ENCODE assay signal across 1 cellular context in the genomic region with DNA sequence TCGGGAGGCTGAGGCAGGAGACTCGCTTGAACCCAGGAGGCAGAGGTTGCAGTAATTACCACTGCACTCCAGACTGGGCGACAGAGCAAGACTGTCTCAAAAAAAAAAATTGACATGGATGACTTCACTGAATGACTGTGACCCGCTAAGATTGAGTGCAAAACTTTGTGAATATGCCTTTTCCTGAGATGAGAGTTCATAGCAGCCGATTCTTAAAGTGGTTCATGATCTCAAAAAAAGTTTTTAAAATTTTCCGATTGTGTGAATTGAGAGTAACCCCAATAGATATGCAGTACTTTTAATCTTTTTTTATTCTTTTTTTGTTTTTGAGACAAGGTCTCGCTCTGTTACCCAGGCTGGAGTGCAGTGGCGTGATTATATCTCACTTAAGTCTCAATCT.
A peak's percentile ranks its signal among the peaks of the same experiment; 100 is the strongest.
TF ChIP-seq lines count a peak whose summit lies in the region.

No MANE protein-coding gene starts in this region.

TF ChIP-seq in HEK293, 187 proteins besides CTCF, POLR2A, EP300 and RAD21:
- TF ChIP-seq ZNF600 (tag by site-specific recombination; IDR thresholded peaks at IDR 0.05) = no peak
- no peak for TF ChIP-seq ZNF510 (tag by site-specific recombination; IDR thresholded peaks at IDR 0.05; ENCODE audit: insufficient replicate concordance)
- peak; percentile 67; the same call in 1 of the 2 replicates for TF ChIP-seq ZNF664 (tag by site-specific recombination; IDR thresholded peaks at IDR 0.05)
